In genomic region chr2:218710687-218711549, GRCh38 we compare ENCODE assay signal across 8 cellular contexts. TPM values are rescaled to one million over a fixed set of nuclear protein-coding genes. Genes with fewer than 3 reads are reported as not detected.
A peak's percentile ranks its signal among the peaks of the same experiment; 100 is the strongest.
DNase-seq lines count a peak whose midpoint lies in the region; ATAC-seq and TF ChIP-seq lines count a peak whose summit lies in the region.

A gene with protein sequence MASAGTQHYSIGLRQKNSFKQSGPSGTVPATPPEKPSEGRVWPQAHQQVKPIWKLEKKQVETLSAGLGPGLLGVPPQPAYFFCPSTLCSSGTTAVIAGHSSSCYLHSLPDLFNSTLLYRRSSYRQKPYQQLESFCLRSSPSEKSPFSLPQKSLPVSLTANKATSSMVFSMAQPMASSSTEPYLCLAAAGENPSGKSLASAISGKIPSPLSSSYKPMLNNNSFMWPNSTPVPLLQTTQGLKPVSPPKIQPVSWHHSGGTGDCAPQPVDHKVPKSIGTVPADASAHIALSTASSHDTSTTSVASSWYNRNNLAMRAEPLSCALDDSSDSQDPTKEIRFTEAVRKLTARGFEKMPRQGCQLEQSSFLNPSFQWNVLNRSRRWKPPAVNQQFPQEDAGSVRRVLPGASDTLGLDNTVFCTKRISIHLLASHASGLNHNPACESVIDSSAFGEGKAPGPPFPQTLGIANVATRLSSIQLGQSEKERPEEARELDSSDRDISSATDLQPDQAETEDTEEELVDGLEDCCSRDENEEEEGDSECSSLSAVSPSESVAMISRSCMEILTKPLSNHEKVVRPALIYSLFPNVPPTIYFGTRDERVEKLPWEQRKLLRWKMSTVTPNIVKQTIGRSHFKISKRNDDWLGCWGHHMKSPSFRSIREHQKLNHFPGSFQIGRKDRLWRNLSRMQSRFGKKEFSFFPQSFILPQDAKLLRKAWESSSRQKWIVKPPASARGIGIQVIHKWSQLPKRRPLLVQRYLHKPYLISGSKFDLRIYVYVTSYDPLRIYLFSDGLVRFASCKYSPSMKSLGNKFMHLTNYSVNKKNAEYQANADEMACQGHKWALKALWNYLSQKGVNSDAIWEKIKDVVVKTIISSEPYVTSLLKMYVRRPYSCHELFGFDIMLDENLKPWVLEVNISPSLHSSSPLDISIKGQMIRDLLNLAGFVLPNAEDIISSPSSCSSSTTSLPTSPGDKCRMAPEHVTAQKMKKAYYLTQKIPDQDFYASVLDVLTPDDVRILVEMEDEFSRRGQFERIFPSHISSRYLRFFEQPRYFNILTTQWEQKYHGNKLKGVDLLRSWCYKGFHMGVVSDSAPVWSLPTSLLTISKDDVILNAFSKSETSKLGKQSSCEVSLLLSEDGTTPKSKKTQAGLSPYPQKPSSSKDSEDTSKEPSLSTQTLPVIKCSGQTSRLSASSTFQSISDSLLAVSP (plus strand): TSS chr2:218710835. CDS start chr2:218737677, 26,842 bp downstream.

- H4K5ac ChIP-seq in IMR-90 (ENCODE audit: low read depth, low read length) = peak within 1 kb of the TSS; percentile 67

- peak within 1 kb of the TSS; percentile 81 for H3K56ac ChIP-seq in IMR-90 (ENCODE audit: extremely low read depth, insufficient read depth, low read length)

- peak within 1 kb of the TSS; percentile 77 for H3K4ac ChIP-seq in IMR-90 (ENCODE audit: low read depth, low read length)

- H2AK5ac ChIP-seq in IMR-90 (ENCODE audit: low read depth, low read length) = no peak within 1 kb of the TSS

- peak; percentile 74 for TF ChIP-seq RAD21 in IMR-90 (IDR thresholded peaks at IDR 0.05; ENCODE audit: low read length)

- no peak within 1 kb of the TSS for H2BK20ac ChIP-seq in IMR-90 (ENCODE audit: low read depth, low read length)

- H4K20me1 ChIP-seq in IMR-90 (ENCODE audit: insufficient read depth, low read length) (no peaks in the 10 kb centered on the region), OCI-LY7 (ENCODE audit: insufficient read depth, low read length) (0 out of 2 replicates have a peak, but pooled peaks cover 5% of the 10 kb centered on the region)

- peaks cover 47% of the 10 kb centered on the region for H3K79me2 ChIP-seq in OCI-LY7 (ENCODE audit: insufficient read depth, low read depth, low read length)

- 0% methylated on average over 23 of the region's 74 CpGs; no CpG with 5 or more reads in 1 of the 2 experiments for WGBS in IMR-90 (ENCODE audit: extremely low coverage in 2 of 2, insufficient read length in 1 of 2), 2 experiments

- H4K8ac ChIP-seq in IMR-90 (ENCODE audit: low read depth in 2 of 2, low read length in 2 of 2) = peak within 1 kb of the TSS; percentile 88 to 97

- peaks cover 11 to 30% of the 10 kb centered on the region in 2 experiments; a peak in 3 of 4 replicates for H3K79me1 ChIP-seq in IMR-90 (ENCODE audit: low read depth in 1 of 2, low read length in 2 of 2)

- dilution Hi-C loops in IMR-90 (cut with HindIII; ENCODE audit: low sequenced_read_pairs, unreplicated experiment) = no loop called here

- in situ Hi-C loops in IMR-90 (cut with MboI; ENCODE audit: low sequenced_read_pairs) = no loop called here

- TF ChIP-seq CTCF in IMR-90 (conservative IDR thresholded peaks at IDR 0.05; ENCODE audit: low read depth, low read length) (peak; percentile 92), OCI-LY7 (conservative IDR thresholded peaks at IDR 0.05; ENCODE audit: low read length) (peak; percentile 86)

- H3K18ac ChIP-seq in IMR-90 (ENCODE audit: low read depth, low read length) = peak within 1 kb of the TSS; percentile 34

- no peaks in the 10 kb centered on the region for H3K9me2 ChIP-seq in OCI-LY7 (ENCODE audit: insufficient read depth, low read length)

- peaks cover 7% of the 10 kb centered on the region; the same call in 1 of the 2 replicates for H3K9me1 ChIP-seq in IMR-90 (ENCODE audit: insufficient read depth, low read length)

- H3K9me3 ChIP-seq in IMR-90 (ENCODE audit: control insufficient read depth, insufficient read depth, low read length) = no peaks in the 10 kb centered on the region
- H3K9me3 ChIP-seq in OCI-LY7 (ENCODE audit: low read length) = no peaks in the 10 kb centered on the region
- no peaks in the 10 kb centered on the region for H3K9me3 ChIP-seq in mononuclear cell (ENCODE audit: low read depth, low read length)

- H2AFZ ChIP-seq in IMR-90 (replicated peaks; ENCODE audit: low read length, poor library complexity) (peak within 1 kb of the TSS; percentile 92), OCI-LY7 (ENCODE audit: low read length) (peak within 1 kb of the TSS; percentile 36)

- H2BK5ac ChIP-seq in IMR-90 (ENCODE audit: low read depth, low read length, poor library complexity, severe bottlenecking) = peak within 1 kb of the TSS; percentile 64

- TF ChIP-seq POLR2A in IMR-90 (IDR thresholded peaks at IDR 0.05; ENCODE audit: low read depth, low read length) = peak; percentile 56

- BruUV-seq in IMR-90 (replicated peaks; lab: Mats Ljungman, UMichigan) = no TSS peak
- no TSS peak for BruUV-seq in OCI-LY7 (replicated peaks; lab: Mats Ljungman, UMichigan)

- peak within 1 kb of the TSS; percentile 57 for H2AK9ac ChIP-seq in IMR-90 (replicated peaks; ENCODE audit: low read depth, low read length, poor library complexity)

- peak within 1 kb of the TSS; percentile 14; the same call in 1 of the 2 replicates for H2BK120ac ChIP-seq in IMR-90 (ENCODE audit: low read depth, low read length)

- peak within 1 kb of the TSS; percentile 69 for H3K4me3 ChIP-seq in IMR-90 (ENCODE audit: insufficient read depth, low read depth, low read length)
- H3K4me3 ChIP-seq in OCI-LY7 (ENCODE audit: low read depth, low read length, poor library complexity, severe bottlenecking) = peak within 1 kb of the TSS; percentile 77
- H3K4me3 ChIP-seq in mononuclear cell (ENCODE audit: low read length) = peak within 1 kb of the TSS; percentile 78

- peak within 1 kb of the TSS; percentile 79 for H3K14ac ChIP-seq in IMR-90 (replicated peaks; ENCODE audit: low read depth, low read length)

- ATAC-seq in GM21528 (IDR thresholded peaks at IDR 0.05; ENCODE audit: low FRiP score, unreplicated experiment) (peak; percentile 90), IMR-90 (ENCODE audit: low read depth) (peak; percentile 98)

- peak within 1 kb of the TSS; percentile 85; the same call in 1 of the 2 replicates for H3K23ac ChIP-seq in IMR-90 (ENCODE audit: low read depth, low read length)

- H3K36me3 ChIP-seq in IMR-90 (ENCODE audit: control insufficient read depth, insufficient read depth, low read length) (no peaks in the 10 kb centered on the region), OCI-LY7 (ENCODE audit: insufficient read depth, low read length) (peaks cover 29% of the 10 kb centered on the region)

- POLR2A ChIA-PET in IMR-90 (lab: Charles Lee; ENCODE audit: unreplicated experiment) = interaction anchor here (1.2 kb wide), 1 partner anchor 137 kb away, joined by 5 read pairs; no protein-coding TSS in a partner anchor
- POLR2A ChIA-PET in OCI-LY7 (lab: Charles Lee) = interaction anchor here (0.6 to 1.0 kb wide), 5 partner anchors 10 to 264 kb away, joined by 3 to 4 read pairs (median 3); no protein-coding TSS in a partner anchor

- CTCF ChIA-PET in IMR-90 (lab: Yijun Ruan, JAX) (interaction anchor here (0.5 to 2.0 kb wide), 18 partner anchors 12 to 200 kb away, joined by 3 to 9 read pairs (median 4); partner anchors contain the start of genes RNF25 and STK36), OCI-LY7 (lab: Charles Lee; ENCODE audit: unreplicated experiment) (interaction anchor here (0.5 to 0.6 kb wide), 2 partner anchors 72 to 311 kb away, joined by 3 read pairs; partner anchors contain the start of gene CTDSP1)

- peak within 1 kb of the TSS; percentile 72 for H3K9ac ChIP-seq in IMR-90 (ENCODE audit: low read depth, low read length)

- H3K4me1 ChIP-seq in IMR-90 (ENCODE audit: control insufficient read depth, insufficient read depth, low read length) (peaks cover 3% of the 10 kb centered on the region), OCI-LY7 (ENCODE audit: insufficient read depth, low read length, poor library complexity, severe bottlenecking) (peaks cover 25% of the 10 kb centered on the region), mononuclear cell (ENCODE audit: insufficient read depth, low read length) (peaks cover 45% of the 10 kb centered on the region)

- H2BK15ac ChIP-seq in IMR-90 (ENCODE audit: low read depth, low read length) = 0 out of 3 replicates have a peak within 1 kb of the TSS, but pooled peaks have one; percentile 0

- intact Hi-C loops in IMR-90 (cut with micrococcal nuclease) = loop anchor here (1.0 to 2.0 kb wide), 2 partner anchors 20 to 136 kb away; no protein-coding TSS in a partner anchor
- intact Hi-C loops in OCI-LY7 (cut with micrococcal nuclease; ENCODE audit: unreplicated experiment) = loop anchor here (5.0 kb wide), 1 partner anchor 54 kb away; the partner anchor contains the start of genes BCS1L and ZNF142

- H3K27me3 ChIP-seq in IMR-90 (ENCODE audit: control insufficient read depth, insufficient read depth, low read length) (no peaks in the 10 kb centered on the region), mononuclear cell (ENCODE audit: insufficient read depth, low read length) (peaks cover 2% of the 10 kb centered on the region)

- peak within 1 kb of the TSS; percentile 74 for H3K27ac ChIP-seq in IMR-90 (ENCODE audit: insufficient read depth, low read length)
- H3K27ac ChIP-seq in OCI-LY7 (ENCODE audit: low read depth, low read length, poor library complexity, severe bottlenecking) = peak within 1 kb of the TSS; percentile 60

- DNase-seq in DMS114 treated with DMSO at 0.1 percent for 48 hours (lab: John Stamatoyannopoulos, UW; ENCODE audit: unreplicated experiment) (peak; percentile 92), IMR-90 (peak; percentile 93), OCI-LY7 (ENCODE audit: low spot score) (peak; percentile 97), activated T-cell treated with anti-CD3 and anti-CD28 coated beads for 1 hour (ENCODE audit: low read depth) (peak; percentile 99), epidermal melanocyte (ENCODE audit: insufficient read length, low spot score) (peak; percentile 96)
- DNase-seq in stimulated activated CD8-positive, alpha-beta memory T cell treated with anti-CD3 and anti-CD28 coated beads, Interleukin-4, amount 100 ng/mL, for 1 hour (ENCODE audit: low read depth in 2 of 2, low spot score in 1 of 2) = peak; percentile 93 to 99

- peak within 1 kb of the TSS; percentile 20; the same call in 1 of the 2 replicates for H4K91ac ChIP-seq in IMR-90 (ENCODE audit: insufficient read depth, low read depth, low read length)

- peak within 1 kb of the TSS; percentile 71 for H3K4me2 ChIP-seq in IMR-90 (ENCODE audit: low read depth, low read length)
- H3K4me2 ChIP-seq in OCI-LY7 (ENCODE audit: low read length) = peak within 1 kb of the TSS; percentile 68

TF ChIP-seq in IMR-90, 13 proteins besides CTCF, POLR2A, EP300 and RAD21 (continues in another document):
- TF ChIP-seq NFE2L2 (IDR thresholded peaks at IDR 0.05; ENCODE audit: low read depth, low read length) = no peak
- no peak for TF ChIP-seq FOS (IDR thresholded peaks at IDR 0.05; ENCODE audit: low read depth, low read length)

RNA-seq across cellular contexts. Expression of the gene that starts here (rescaled TPM):
- total RNA-seq in IMR-90 (2012; rRNA removed) = 8.3 and 9.0 TPM in 2 replicates
- 22.8 and 22.9 TPM in 2 replicates for polyA plus RNA-seq in IMR-90 (2012; rRNA removed)
- 6.1 and 7.0 TPM in 2 replicates for polyA plus RNA-seq in IMR-90 (2012; cell fraction: cytosol; rRNA removed)
- polyA plus RNA-seq in IMR-90 (2012; cell fraction: nucleus; rRNA removed; ENCODE audit: low replicate concordance) = 54.6 and 77.3 TPM in 2 replicates
- 27.7 and 38.2 TPM in 2 replicates for total RNA-seq in OCI-LY7 (2014; rRNA removed; shearing (Covaris generic))
- 67.1 and 68.0 TPM in 2 replicates for total RNA-seq in OCI-LY7 (2022)
- 10.4 TPM for total RNA-seq in mononuclear cell

Comparison
In these comparisons a context has a peak if more than half of its experiments do, and no peak if none do; other contexts are left out.
1. Peak in every context shown above with its lines: DNase-seq, ATAC-seq, H3K4me3 ChIP-seq and H3K27ac ChIP-seq.